ENCODE assay signal across 7 cellular contexts in the genomic region with DNA sequence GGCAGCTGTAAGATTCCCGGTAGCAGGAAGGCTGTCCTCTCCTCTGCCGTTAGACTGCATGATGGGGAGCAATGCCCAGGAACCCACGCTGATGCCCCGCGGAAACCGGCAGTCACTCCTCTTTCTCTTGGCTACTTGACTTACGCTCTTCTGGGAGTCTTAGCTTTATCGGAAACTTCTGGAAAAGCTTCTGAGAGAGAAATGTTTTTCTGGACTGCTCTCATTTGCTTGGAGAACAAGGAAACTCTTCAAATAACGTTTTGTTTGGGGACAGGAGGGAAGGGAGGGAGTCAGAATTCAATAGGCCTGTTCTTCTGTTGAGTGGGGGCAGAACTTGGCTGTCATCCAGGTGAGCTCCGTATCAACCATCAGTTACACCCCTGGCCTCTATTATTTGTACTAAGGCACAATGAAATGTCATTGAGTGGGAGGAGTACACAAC.
A peak's percentile ranks its signal among the peaks of the same experiment; 100 is the strongest.
DNase-seq lines count a peak whose midpoint lies in the region; ATAC-seq and TF ChIP-seq lines count a peak whose summit lies in the region.

No MANE protein-coding gene starts in this region.

- peak overlapping the region; percentile 94 to 98 (median 95) for H3K27ac Mint-ChIP-seq in nephron

- peaks cover 31% of the 10 kb centered on the region for H3K4me1 Mint-ChIP-seq in nephron

- DNase-seq in LHCN-M2 (ENCODE audit: low read depth) = peak; percentile 30
- DNase-seq in SHP77 (lab: John Stamatoyannopoulos, UW) = peak; percentile 35 to 56
- peak; percentile 32 for DNase-seq in epidermal melanocyte (ENCODE audit: insufficient read length, low spot score)
- DNase-seq in mesenteric fat pad (ENCODE audit: low spot score) = no peak
- DNase-seq in cerebellar nuclear complex (lab: John Stamatoyannopoulos, UW) = no peak

- peak overlapping the region; percentile 63 to 66 (median 64) for H3K4me3 Mint-ChIP-seq in nephron

- no peak for TF ChIP-seq CTCF in nephron (IDR thresholded peaks at IDR 0.05; ENCODE audit: unreplicated experiment in 3 of 3)

- H3K9me3 Mint-ChIP-seq in nephron = peaks cover 5% of the 10 kb centered on the region

- H3K27me3 Mint-ChIP-seq in nephron (ENCODE audit: low read depth) = no peaks in the 10 kb centered on the region

- no peaks in the 10 kb centered on the region for H3K36me3 Mint-ChIP-seq in nephron (ENCODE audit: low read depth)

- ATAC-seq in GM21515 (IDR thresholded peaks at IDR 0.05; ENCODE audit: unreplicated experiment) = no peak

Comparison
In these comparisons a context has a peak if more than half of its experiments do, and no peak if none do; other contexts are left out.
1. DNase-seq: peak in LHCN-M2 (single experiment), SHP77 (2 of 2) and epidermal melanocyte (single experiment); none in mesenteric fat pad (single experiment) and cerebellar nuclear complex (0 of 2).